24 cellular contexts compared by ENCODE assay signal in genomic region chr10:14123066-14123465, GRCh38.
DNase-seq lines count a peak whose midpoint lies in the region; ATAC-seq and TF ChIP-seq lines count a peak whose summit lies in the region.
"Had no signal": no experiment of that assay in that cellular context is flagged by ENCODE, and none has a peak within 500 bp of the region (broad histone marks: within the 10 kb centered on the region; RNA-seq: fewer than 3 reads in every experiment).

No MANE protein-coding gene starts in this region.

- peak; percentile 30 for DNase-seq in AG20443 (ENCODE audit: low spot score)
- DNase-seq in coronary artery (ENCODE audit: low spot score): no peak
- DNase-seq in left lobe of liver (ENCODE audit: low spot score): no peak
- DNase-seq in renal cortical epithelial cell (ENCODE audit: low read depth): peak; percentile 16
- no peak for DNase-seq in NK-92 treated with Interleukin-12 subunit alpha and Interleukin-12 subunit beta, amount 100 ng/mL, for 24 hours (lab: John Stamatoyannopoulos, UW)
- DNase-seq in activated T-cell treated with anti-CD3 and anti-CD28 coated beads, Interleukin-2, amount 50 U/mL, for 72 hours: no peak
- no peak for DNase-seq in omental fat pad (ENCODE audit: low spot score)
- no peak for DNase-seq in activated naive CD4-positive, alpha-beta T cell treated with anti-CD3 and anti-CD28 coated beads, Interleukin-2, amount 10 ng/mL, durations not matched to agents 7 days and 5 days
- DNase-seq: 8988T; ACHN; CD4-positive, CD25-positive, alpha-beta regulatory T cell; DMS153; DND-41; H9; NCI-H1105; NCI-H1436 treated with DMSO at 0.1 percent for 48 hours; NCI-H1930; NCI-H524 treated with DMSO at 0.1 percent for 48 hours; NCI-H82; Right ventricle myocardium superior; RPMI8226 had no signal

- H3K27me3 Mint-ChIP-seq in activated T-cell treated with anti-CD3 and anti-CD28 coated beads, Interleukin-2, amount 50 U/mL, for 72 hours (ENCODE audit: low read depth): no peaks in the 10 kb centered on the region
- H3K27me3 Mint-ChIP-seq in activated naive CD4-positive, alpha-beta T cell treated with anti-CD3 and anti-CD28 coated beads, Interleukin-2, amount 10 ng/mL, durations not matched to agents 7 days and 5 days: peaks cover 5% of the 10 kb centered on the region

- ATAC-seq in left lobe of liver (peak; percentile 57), omental fat pad (ENCODE audit: low FRiP score) (no peak)
- ATAC-seq in activated T-cell treated with anti-CD3 and anti-CD28 coated beads, Interleukin-2, amount 50 U/mL, for 72 hours (replicated peaks in 1 of 2): no peak
- ATAC-seq: GM23338 had no signal

- peak overlapping the region; percentile 27 for H3K4me3 ChIP-seq in coronary artery
- H3K4me3 ChIP-seq: BLaER1, GM23338, SJSA1 had no signal

- CTCF ChIA-PET in activated naive CD4-positive, alpha-beta T cell treated with anti-CD3 and anti-CD28 coated beads, Interleukin-2, amount 10 ng/mL, durations not matched to agents 7 days and 5 days (lab: Charles Lee): no interaction called here

- H3K36me3 Mint-ChIP-seq in activated T-cell treated with anti-CD3 and anti-CD28 coated beads, Interleukin-2, amount 50 U/mL, for 72 hours (ENCODE audit: insufficient read depth in 2 of 2): no peaks in the 10 kb centered on the region
- no peaks in the 10 kb centered on the region for H3K36me3 Mint-ChIP-seq in activated naive CD4-positive, alpha-beta T cell treated with anti-CD3 and anti-CD28 coated beads, Interleukin-2, amount 10 ng/mL, durations not matched to agents 7 days and 5 days
- H3K36me3 Mint-ChIP-seq: CD4-positive, CD25-positive, alpha-beta regulatory T cell had no signal

- no peak overlapping the region for H3K27ac ChIP-seq in coronary artery
- H3K27ac ChIP-seq: BLaER1, SJSA1 had no signal

- H3K27ac Mint-ChIP-seq in activated T-cell treated with anti-CD3 and anti-CD28 coated beads, Interleukin-2, amount 50 U/mL, for 72 hours: no peak overlapping the region
- no peak overlapping the region for H3K27ac Mint-ChIP-seq in activated naive CD4-positive, alpha-beta T cell treated with anti-CD3 and anti-CD28 coated beads, Interleukin-2, amount 10 ng/mL, durations not matched to agents 7 days and 5 days
- H3K27ac Mint-ChIP-seq: CD4-positive, CD25-positive, alpha-beta regulatory T cell; GM23338; H9 had no signal

- TF ChIP-seq CTCF in coronary artery (IDR thresholded peaks at IDR 0.05): no peak
- no peak for TF ChIP-seq CTCF in omental fat pad (IDR thresholded peaks at IDR 0.05)

- H3K4me3 Mint-ChIP-seq in activated T-cell treated with anti-CD3 and anti-CD28 coated beads, Interleukin-2, amount 50 U/mL, for 72 hours: no peak overlapping the region
- H3K4me3 Mint-ChIP-seq in activated naive CD4-positive, alpha-beta T cell treated with anti-CD3 and anti-CD28 coated beads, Interleukin-2, amount 10 ng/mL, durations not matched to agents 7 days and 5 days: no peak overlapping the region
- H3K4me3 Mint-ChIP-seq: CD4-positive, CD25-positive, alpha-beta regulatory T cell; GM23338; H9 had no signal

- no peaks in the 10 kb centered on the region for H3K4me1 Mint-ChIP-seq in activated T-cell treated with anti-CD3 and anti-CD28 coated beads, Interleukin-2, amount 50 U/mL, for 72 hours (ENCODE audit: low read depth)
- no peaks in the 10 kb centered on the region for H3K4me1 Mint-ChIP-seq in activated naive CD4-positive, alpha-beta T cell treated with anti-CD3 and anti-CD28 coated beads, Interleukin-2, amount 10 ng/mL, durations not matched to agents 7 days and 5 days
- H3K4me1 Mint-ChIP-seq: CD4-positive, CD25-positive, alpha-beta regulatory T cell had no signal

- no peaks in the 10 kb centered on the region for H3K9me3 Mint-ChIP-seq in activated T-cell treated with anti-CD3 and anti-CD28 coated beads, Interleukin-2, amount 50 U/mL, for 72 hours
- no peaks in the 10 kb centered on the region for H3K9me3 Mint-ChIP-seq in activated naive CD4-positive, alpha-beta T cell treated with anti-CD3 and anti-CD28 coated beads, Interleukin-2, amount 10 ng/mL, durations not matched to agents 7 days and 5 days
- H3K9me3 Mint-ChIP-seq: CD4-positive, CD25-positive, alpha-beta regulatory T cell; GM23338 had no signal

Comparison
In these comparisons a context has a peak if more than half of its experiments do, and no peak if none do; other contexts are left out.
1. DNase-seq: peak in AG20443 (single experiment) and renal cortical epithelial cell (single experiment); none in coronary artery (single experiment), left lobe of liver (single experiment), NK-92 treated with Interleukin-12 subunit alpha and Interleukin-12 subunit beta, amount 100 ng/mL, for 24 hours (single experiment), activated T-cell treated with anti-CD3 and anti-CD28 coated beads, Interleukin-2, amount 50 U/mL, for 72 hours (0 of 2), omental fat pad (single experiment) and activated naive CD4-positive, alpha-beta T cell treated with anti-CD3 and anti-CD28 coated beads, Interleukin-2, amount 10 ng/mL, durations not matched to agents 7 days and 5 days (single experiment).